24 cellular contexts compared by ENCODE assay signal in genomic region chr13:22961835-22962537, GRCh38.
"Had no signal": no experiment of that assay in that cellular context is flagged by ENCODE, and none has a peak within 500 bp of the region (broad histone marks: within the 10 kb centered on the region; RNA-seq: fewer than 3 reads in every experiment).

No MANE protein-coding gene starts in this region.

- H3K27me3 ChIP-seq: brain microvascular endothelial cell, cardiac muscle cell had no signal

- H3K9me3 Mint-ChIP-seq: activated naive CD4-positive, alpha-beta T cell treated with anti-CD3 and anti-CD28 coated beads, Interleukin-2, amount 10 ng/mL, durations not matched to agents 7 days and 5 days; activated naive CD8-positive, alpha-beta T cell treated with anti-CD3 and anti-CD28 coated beads for 36 hours; activated T-helper 17 cell treated with anti-CD3 and anti-CD28 coated beads, Interleukin-2, amount 50 U/mL, for 72 hours had no signal

- H3K27ac Mint-ChIP-seq: activated CD8-positive, alpha-beta T cell treated with anti-CD3 and anti-CD28 coated beads, Interleukin-2, amount 10 ng/mL, durations not matched to agents 7 days and 5 days; activated naive CD4-positive, alpha-beta T cell treated with anti-CD3 and anti-CD28 coated beads, Interleukin-2, amount 10 ng/mL, durations not matched to agents 7 days and 5 days; activated naive CD8-positive, alpha-beta T cell treated with anti-CD3 and anti-CD28 coated beads for 36 hours; activated T-helper 17 cell treated with anti-CD3 and anti-CD28 coated beads, Interleukin-2, amount 50 U/mL, for 72 hours; T-helper 17 cell; WTC11 had no signal

- H3K4me3 Mint-ChIP-seq: activated CD8-positive, alpha-beta T cell treated with anti-CD3 and anti-CD28 coated beads, Interleukin-2, amount 10 ng/mL, durations not matched to agents 7 days and 5 days; activated naive CD4-positive, alpha-beta T cell treated with anti-CD3 and anti-CD28 coated beads, Interleukin-2, amount 10 ng/mL, durations not matched to agents 7 days and 5 days; activated naive CD8-positive, alpha-beta T cell treated with anti-CD3 and anti-CD28 coated beads for 36 hours; activated T-helper 17 cell treated with anti-CD3 and anti-CD28 coated beads, Interleukin-2, amount 50 U/mL, for 72 hours; T-helper 17 cell; WTC11 had no signal

- H3K4me1 Mint-ChIP-seq: activated naive CD4-positive, alpha-beta T cell treated with anti-CD3 and anti-CD28 coated beads, Interleukin-2, amount 10 ng/mL, durations not matched to agents 7 days and 5 days; activated naive CD8-positive, alpha-beta T cell treated with anti-CD3 and anti-CD28 coated beads for 36 hours; activated T-helper 17 cell treated with anti-CD3 and anti-CD28 coated beads, Interleukin-2, amount 50 U/mL, for 72 hours; T-helper 17 cell; WTC11 had no signal

- H3K27ac ChIP-seq: brain microvascular endothelial cell, cardiac muscle cell had no signal

- H3K36me3 ChIP-seq: brain microvascular endothelial cell, cardiac muscle cell had no signal

- ATAC-seq: activated CD8-positive, alpha-beta T cell treated with anti-CD3 and anti-CD28 coated beads, Interleukin-2, amount 10 ng/mL, durations not matched to agents 7 days and 5 days; activated T-helper 17 cell treated with anti-CD3 and anti-CD28 coated beads, Interleukin-2, amount 50 U/mL, for 72 hours; T-helper 17 cell; WTC11 had no signal

- H3K4me3 ChIP-seq: cardiac muscle cell had no signal

- DNase-seq: activated CD4-positive, alpha-beta T cell treated with anti-CD3 and anti-CD28 coated beads for 48 hours; activated CD4-positive, alpha-beta T cell treated with anti-CD3 and anti-CD28 coated beads, Interleukin-2, amount 50 U/mL, for 4 hours; activated CD4-positive, CD25-positive, alpha-beta regulatory T cell treated with anti-CD3 and anti-CD28 coated beads, Interleukin-2, amount 50 U/mL, for 72 hours; activated CD8-positive, alpha-beta T cell treated with anti-CD3 and anti-CD28 coated beads, Interleukin-2, amount 10 ng/mL, durations not matched to agents 7 days and 5 days; activated gamma-delta T cell; activated naive CD4-positive, alpha-beta T cell treated with anti-CD3 and anti-CD28 coated beads, Interleukin-2, amount 10 ng/mL, durations not matched to agents 7 days and 5 days; activated naive CD8-positive, alpha-beta T cell treated with anti-CD3 and anti-CD28 coated beads for 36 hours; activated T-cell treated with anti-CD3 and anti-CD28 coated beads, Interleukin-2, amount 50 U/mL, for 48 hours; brain microvascular endothelial cell; KG1; NCI-H1092 treated with DMSO at 0.1 percent for 48 hours; NCI-H1417 treated with DMSO at 0.1 percent for 48 hours; NCI-H1694 treated with DMSO at 0.1 percent for 48 hours; NCI-H2029 treated with DMSO at 0.1 percent for 48 hours; NCI-H345; NCI-H510A; NCI-H526 treated with DMSO at 0.1 percent for 48 hours; NCI-H82; SIG-M5; T-helper 17 cell; T-helper 9 cell had no signal

- H3K27me3 Mint-ChIP-seq: activated naive CD4-positive, alpha-beta T cell treated with anti-CD3 and anti-CD28 coated beads, Interleukin-2, amount 10 ng/mL, durations not matched to agents 7 days and 5 days; activated T-helper 17 cell treated with anti-CD3 and anti-CD28 coated beads, Interleukin-2, amount 50 U/mL, for 72 hours had no signal

- H3K36me3 Mint-ChIP-seq: activated naive CD4-positive, alpha-beta T cell treated with anti-CD3 and anti-CD28 coated beads, Interleukin-2, amount 10 ng/mL, durations not matched to agents 7 days and 5 days; activated naive CD8-positive, alpha-beta T cell treated with anti-CD3 and anti-CD28 coated beads for 36 hours; WTC11 had no signal
